14 cellular contexts compared by ENCODE assay signal in genomic region chr14:65864549-65864948, GRCh38.
"Had no signal": no experiment of that assay in that cellular context is flagged by ENCODE, and none has a peak within 500 bp of the region (broad histone marks: within the 10 kb centered on the region; RNA-seq: fewer than 3 reads in every experiment).

No MANE protein-coding gene starts in this region.

- H3K4me3 ChIP-seq: breast epithelium, prostate gland, right lobe of liver had no signal

- ATAC-seq: activated CD4-positive, CD25-positive, alpha-beta regulatory T cell treated with anti-CD3 and anti-CD28 coated beads, Interleukin-2, amount 50 U/mL, for 24 hours had no signal

- DNase-seq: activated CD8-positive, alpha-beta memory T cell treated with anti-CD3 and anti-CD28 coated beads for 24 hours; activated effector memory CD4-positive, alpha-beta T cell treated with Interleukin-2 at 50 U/mL for 16 hours; aorta; dermis blood vessel endothelial cell; hypothalamus; mammary epithelial cell; occipital lobe; right lobe of liver; stimulated activated CD4-positive, alpha-beta T cell treated with anti-CD3 and anti-CD28 coated beads, Interleukin-2, amount 100 ng/mL, for 24 hours; stimulated activated naive CD4-positive, alpha-beta T cell treated with Interleukin-2 at 50 U/mL for 16 hours; trophoblast cell had no signal
